9 cellular contexts compared by ENCODE assay signal in genomic region chr10:96556003-96556402, GRCh38. TPM values are rescaled to one million over a fixed set of nuclear protein-coding genes. Genes with fewer than 3 reads are reported as not detected.
DNase-seq lines count a peak whose midpoint lies in the region; ATAC-seq, FAIRE-seq and TF ChIP-seq lines count a peak whose summit lies in the region.
"Had no signal": no experiment of that assay in that cellular context is flagged by ENCODE, and none has a peak within 500 bp of the region (broad histone marks: within the 10 kb centered on the region; RNA-seq: fewer than 3 reads in every experiment).

No MANE protein-coding gene starts in this region.

- H3K4me3 Mint-ChIP-seq in activated CD8-positive, alpha-beta T cell treated with anti-CD3 and anti-CD28 coated beads, Interleukin-2, amount 10 ng/mL, durations not matched to agents 7 days and 5 days, result no peak overlapping the region

- TF ChIP-seq CTCF in C4-2B (conservative IDR thresholded peaks at IDR 0.05), result peak; percentile 72

- no peak for ATAC-seq in activated CD8-positive, alpha-beta T cell treated with anti-CD3 and anti-CD28 coated beads, Interleukin-2, amount 10 ng/mL, durations not matched to agents 7 days and 5 days
- no peak for ATAC-seq in aorta (ENCODE audit: low FRiP score)
- ATAC-seq in HG03432 (IDR thresholded peaks at IDR 0.05; ENCODE audit: unreplicated experiment), result no peak
- ATAC-seq: stimulated activated naive CD8-positive, alpha-beta T cell treated with anti-CD3 and anti-CD28 coated beads, Interleukin-15, Interleukin-2, amounts not matched to agents 100 U/mL and 50 U/mL, for 24 hours had no signal

- no peak overlapping the region for H3K4me3 ChIP-seq in aorta (ENCODE audit: low read length in 2 of 2)

- WGBS in aorta, 2 donors, result 67 to 68% methylated on average over 1 of the region's 1 CpG

- no peak overlapping the region for H3K27ac ChIP-seq in C4-2B
- H3K27ac ChIP-seq in aorta (ENCODE audit: low read depth in 1 of 2, low read length in 2 of 2), result no peak overlapping the region

- no peaks in the 10 kb centered on the region for H3K9me3 ChIP-seq in aorta (ENCODE audit: control insufficient read depth, low read length)

- POLR2A ChIA-PET in HEK293T (lab: Yijun Ruan, JAX), result no interaction called here
- POLR2A ChIA-PET in activated CD8-positive, alpha-beta T cell treated with anti-CD3 and anti-CD28 coated beads, Interleukin-2, amount 10 ng/mL, durations not matched to agents 7 days and 5 days (lab: Charles Lee), result no interaction called here

- no peaks in the 10 kb centered on the region for H3K9me3 Mint-ChIP-seq in activated CD8-positive, alpha-beta T cell treated with anti-CD3 and anti-CD28 coated beads, Interleukin-2, amount 10 ng/mL, durations not matched to agents 7 days and 5 days (ENCODE audit: insufficient read depth)

- DNase-seq in HEK293T (ENCODE audit: extremely low spot score), result peak; percentile 13
- DNase-seq in activated CD8-positive, alpha-beta T cell treated with anti-CD3 and anti-CD28 coated beads, Interleukin-2, amount 10 ng/mL, durations not matched to agents 7 days and 5 days, result peak; percentile 25
- DNase-seq in NCI-H446 treated with DMSO at 0.1 percent for 48 hours (lab: John Stamatoyannopoulos, UW), result no peak
- DNase-seq in aorta, result no peak
- no peak for DNase-seq in AG08396 (ENCODE audit: low spot score)
- DNase-seq: stimulated activated naive CD8-positive, alpha-beta T cell treated with anti-CD3 and anti-CD28 coated beads, Interleukin-15, Interleukin-2, amounts not matched to agents 100 U/mL and 50 U/mL, for 24 hours had no signal

- FAIRE-seq in islet of Langerhans (lab: Jason Lieb, UNC), result peak; percentile 84

- no peak overlapping the region for H3K27ac Mint-ChIP-seq in activated CD8-positive, alpha-beta T cell treated with anti-CD3 and anti-CD28 coated beads, Interleukin-2, amount 10 ng/mL, durations not matched to agents 7 days and 5 days

- intact Hi-C loops in aorta (cut with DNase I), result no loop called here

- H3K4me1 ChIP-seq in aorta (ENCODE audit: control insufficient read depth in 1 of 2, insufficient read depth in 2 of 2, low read length in 2 of 2), result peaks cover 0 to 3% of the 10 kb centered on the region in 2 donors

- H3K27me3 ChIP-seq in aorta (ENCODE audit: control insufficient read depth in 1 of 2, insufficient read depth in 2 of 2, low read length in 1 of 2), result no peaks in the 10 kb centered on the region

- peaks cover 0 to 2% of the 10 kb centered on the region in 2 donors for H3K36me3 ChIP-seq in aorta (ENCODE audit: control insufficient read depth in 1 of 2, insufficient read depth in 2 of 2, low read length in 1 of 2)

- CTCF ChIA-PET in HEK293T (lab: Yijun Ruan, JAX), result interaction anchor here (0.9 to 1.0 kb wide), 2 partner anchors 11 to 18 kb away, joined by 3 read pairs; no protein-coding TSS in a partner anchor
- CTCF ChIA-PET in activated CD8-positive, alpha-beta T cell treated with anti-CD3 and anti-CD28 coated beads, Interleukin-2, amount 10 ng/mL, durations not matched to agents 7 days and 5 days (lab: Charles Lee), result interaction anchor here (0.7 to 1.5 kb wide), 6 partner anchors 10 to 180 kb away, joined by 3 to 5 read pairs (median 4); no protein-coding TSS in a partner anchor

- H3K36me3 Mint-ChIP-seq in activated CD8-positive, alpha-beta T cell treated with anti-CD3 and anti-CD28 coated beads, Interleukin-2, amount 10 ng/mL, durations not matched to agents 7 days and 5 days (ENCODE audit: low read depth), result peaks cover 24% of the 10 kb centered on the region

- H3K27me3 Mint-ChIP-seq in activated CD8-positive, alpha-beta T cell treated with anti-CD3 and anti-CD28 coated beads, Interleukin-2, amount 10 ng/mL, durations not matched to agents 7 days and 5 days (ENCODE audit: low read depth), result no peaks in the 10 kb centered on the region

- no peaks in the 10 kb centered on the region for H3K4me1 Mint-ChIP-seq in activated CD8-positive, alpha-beta T cell treated with anti-CD3 and anti-CD28 coated beads, Interleukin-2, amount 10 ng/mL, durations not matched to agents 7 days and 5 days (ENCODE audit: low read depth)

TF ChIP-seq in HEK293T, 16 proteins besides CTCF, POLR2A, EP300 and RAD21:
- no peak for TF ChIP-seq ELF4 (IDR thresholded peaks at IDR 0.05)
- no peak for TF ChIP-seq FOXA1 (IDR thresholded peaks at IDR 0.05)
- TF ChIP-seq HDGF (IDR thresholded peaks at IDR 0.05; ENCODE audit: borderline replicate concordance), result no peak
- no peak for TF ChIP-seq FOXM1 (IDR thresholded peaks at IDR 0.05; ENCODE audit: borderline replicate concordance)
- no peak for TF ChIP-seq L3MBTL2 (conservative IDR thresholded peaks at IDR 0.05)
- TF ChIP-seq TARDBP (IDR thresholded peaks at IDR 0.05), result no peak
- TF ChIP-seq FOXK2 (IDR thresholded peaks at IDR 0.05), result no peak
- no peak for TF ChIP-seq BHLHE40 (IDR thresholded peaks at IDR 0.05; ENCODE audit: borderline replicate concordance)
- no peak for TF ChIP-seq SP1 (IDR thresholded peaks at IDR 0.05)
- no peak for TF ChIP-seq SUZ12 (IDR thresholded peaks at IDR 0.05)
- TF ChIP-seq LEF1 (IDR thresholded peaks at IDR 0.05; ENCODE audit: borderline replicate concordance), result no peak

RNA-seq across cellular contexts. Expression of gene TM9SF3, which starts 30.8 kb away (rescaled TPM):
- 10 to 100 TPM; 73.1 to 75.4 TPM for total RNA-seq in activated CD8-positive, alpha-beta T cell treated with anti-CD3 and anti-CD28 coated beads, Interleukin-2, amount 10 ng/mL, durations not matched to agents 7 days and 5 days
- 100 to 1,000 TPM; 120 to 137 TPM for total RNA-seq in aorta
- 10 to 100 TPM; 42.9 to 50.0 TPM for polyA plus RNA-seq in aorta

RNA-seq across cellular contexts. Expression of gene TLL2, which starts 42.3 kb away (rescaled TPM):
- under 1 TPM in 1 of 2 experiments, not detected in 1; 0.13 TPM for total RNA-seq in activated CD8-positive, alpha-beta T cell treated with anti-CD3 and anti-CD28 coated beads, Interleukin-2, amount 10 ng/mL, durations not matched to agents 7 days and 5 days
- under 1 TPM; 0.12 to 0.36 TPM for total RNA-seq in aorta
- not detected for polyA plus RNA-seq in aorta

Comparison
In these comparisons a context has a peak if more than half of its experiments do, and no peak if none do; other contexts are left out.
1. DNase-seq: peak in HEK293T (single experiment) and activated CD8-positive, alpha-beta T cell treated with anti-CD3 and anti-CD28 coated beads, Interleukin-2, amount 10 ng/mL, durations not matched to agents 7 days and 5 days (single experiment); none in NCI-H446 treated with DMSO at 0.1 percent for 48 hours (single experiment), aorta (0 of 2) and AG08396 (single experiment).